ENCODE assay signal across 9 cellular contexts in the genomic region with DNA sequence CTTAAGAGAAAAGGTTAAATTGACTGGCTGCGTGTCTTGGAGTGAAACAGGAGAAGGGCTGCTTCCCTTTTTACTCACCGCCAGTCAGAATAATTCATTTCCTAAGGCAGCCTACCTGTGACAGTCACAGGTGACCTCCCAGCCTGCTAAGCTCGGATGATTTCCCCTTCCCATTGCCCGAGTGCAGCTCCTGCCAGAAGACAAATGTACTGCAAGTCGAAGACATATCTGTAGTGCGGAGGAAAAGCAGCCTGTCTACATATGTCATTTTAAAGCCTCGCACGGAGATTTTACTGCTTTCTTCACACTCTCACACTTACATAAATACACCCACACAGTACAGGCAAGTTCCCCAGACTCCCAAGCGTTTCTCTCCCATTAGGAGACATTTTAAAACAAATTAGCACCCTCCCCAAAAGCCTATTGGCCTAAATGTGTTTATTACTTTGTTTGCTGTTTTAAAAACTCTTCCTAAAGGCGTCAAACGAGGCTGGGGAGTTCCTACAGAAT.
DNase-seq lines count a peak whose midpoint lies in the region; ATAC-seq and TF ChIP-seq lines count a peak whose summit lies in the region.
"Had no signal": no experiment of that assay in that cellular context is flagged by ENCODE, and none has a peak within 500 bp of the region (broad histone marks: within the 10 kb centered on the region; RNA-seq: fewer than 3 reads in every experiment).

No MANE protein-coding gene starts in this region.

- H3K27me3 ChIP-seq in mammary epithelial cell (ENCODE audit: insufficient read depth, low read length) (no peaks in the 10 kb centered on the region), left lung (no peaks in the 10 kb centered on the region), uterus (no peaks in the 10 kb centered on the region)

- dilution Hi-C loops in mammary epithelial cell (cut with HindIII; ENCODE audit: low sequenced_read_pairs), result no loop called here

- 9% methylated on average over 11 of the region's 11 CpGs for WGBS in mammary epithelial cell (ENCODE audit: low coverage, missing lambda C conversion rate)

- ATAC-seq in GM21381 (IDR thresholded peaks at IDR 0.05; ENCODE audit: unreplicated experiment), result peak; percentile 59
- ATAC-seq in HG03565 (IDR thresholded peaks at IDR 0.05; ENCODE audit: unreplicated experiment), result peak; percentile 40
- ATAC-seq in left lung, result peak; percentile 10

- peak overlapping the region; percentile 96 for H3K9ac ChIP-seq in mammary epithelial cell (ENCODE audit: insufficient read depth, low read length)

- peak overlapping the region; percentile 82 for H3K4me2 ChIP-seq in mammary epithelial cell (ENCODE audit: insufficient read depth, low read depth, low read length)

- peaks cover 4% of the 10 kb centered on the region for H3K9me3 ChIP-seq in mammary epithelial cell (replicated peaks; ENCODE audit: insufficient read depth, low read length)
- no peaks in the 10 kb centered on the region for H3K9me3 ChIP-seq in left lung
- no peaks in the 10 kb centered on the region for H3K9me3 ChIP-seq in uterus

- H3K4me1 ChIP-seq in mammary epithelial cell (ENCODE audit: insufficient read depth, low read length) (peaks cover 50% of the 10 kb centered on the region), left lung (peaks cover 25 to 41% of the 10 kb centered on the region in 2 donors), uterus (peaks cover 3 to 5% of the 10 kb centered on the region in 2 donors)

- CTCF ChIA-PET in mammary epithelial cell (lab: Charles Lee; ENCODE audit: low non-redundant PET), result interaction anchor here (0.6 to 0.7 kb wide), 2 partner anchors 664 to 1520 kb away, joined by 3 to 5 read pairs; no protein-coding TSS in a partner anchor

- no peaks in the 10 kb centered on the region for H3K79me2 ChIP-seq in mammary epithelial cell (ENCODE audit: insufficient read depth, low read length)

- no peaks in the 10 kb centered on the region for H4K20me1 ChIP-seq in mammary epithelial cell (ENCODE audit: insufficient read depth, low read length)

- TF ChIP-seq CTCF in mammary epithelial cell (conservative IDR thresholded peaks at IDR 0.05 in 1 of 2, IDR thresholded peaks at IDR 0.05 in 1 of 2; ENCODE audit: extremely low read depth in 1 of 2, insufficient read depth in 1 of 2, low read depth in 1 of 2, low read length in 2 of 2), result peak in 1 of 2 donors; percentile 47
- no peak for TF ChIP-seq CTCF in left lung (IDR thresholded peaks at IDR 0.05)
- no peak for TF ChIP-seq CTCF in uterus (IDR thresholded peaks at IDR 0.05)

- peak overlapping the region; percentile 71 for H2AFZ ChIP-seq in mammary epithelial cell (ENCODE audit: low read depth, low read length)

- TF ChIP-seq POLR2A in uterus (IDR thresholded peaks at IDR 0.05), result no peak

- peak overlapping the region in 2 of 3 experiments; percentile 9 to 32 for H3K4me3 ChIP-seq in mammary epithelial cell (replicated peaks in 1 of 3; ENCODE audit: insufficient read depth in 1 of 3, low read depth in 2 of 3, low read length in 3 of 3)
- H3K4me3 ChIP-seq in left lung, result no peak overlapping the region
- H3K4me3 ChIP-seq in uterus, result peak overlapping the region in 1 of 2 donors; percentile 23

- DNase-seq in DMS53 treated with DMSO at 0.1 percent for 48 hours (lab: John Stamatoyannopoulos, UW; ENCODE audit: unreplicated experiment) (peak; percentile 29), mammary epithelial cell (peak; percentile 65), left lung (no peak), uterus (no peak), OCI-M2 (lab: John Stamatoyannopoulos, UW; ENCODE audit: unreplicated experiment) (no peak)
- no peak for DNase-seq in stimulated activated CD4-positive, alpha-beta T cell treated with anti-CD3 and anti-CD28 coated beads, Interleukin-12 subunit alpha, Interleukin-12 subunit beta, amount 100 ng/mL, for 4 hours

- H3K36me3 ChIP-seq in mammary epithelial cell (ENCODE audit: insufficient read depth, low read length), result no peaks in the 10 kb centered on the region
- H3K36me3 ChIP-seq in left lung, result no peaks in the 10 kb centered on the region
- H3K36me3 ChIP-seq in uterus, result no peaks in the 10 kb centered on the region

- intact Hi-C loops in mammary epithelial cell (cut with micrococcal nuclease) (loop anchor here (1.0 to 10.0 kb wide), 10 partner anchors 135 to 1737 kb away; partner anchors contain the start of gene ZNF608), left lung (cut with DNase I) (no loop called here), uterus (cut with DNase I; ENCODE audit: low total_unique reads) (no loop called here)

- in situ Hi-C loops in mammary epithelial cell (cut with MboI; ENCODE audit: low sequenced_read_pairs in 2 of 2), result loop anchor here in 1 of 2 donors (25.0 kb wide), 1 partner anchor 675 kb away; the partner anchor contains the start of gene ZNF608

- no TSS peak for BruUV-seq in mammary epithelial cell (replicated peaks; lab: Mats Ljungman, UMichigan)

- H3K27ac ChIP-seq in mammary epithelial cell (ENCODE audit: insufficient read depth, low read depth, low read length) (peak overlapping the region; percentile 99), left lung (peak overlapping the region in 1 of 2 donors; percentile 50), uterus (peak overlapping the region; percentile 65 to 73)
- H3K27ac ChIP-seq: HL-60 had no signal

Comparison
In these comparisons a context has a peak if more than half of its experiments do, and no peak if none do; other contexts are left out.
1. DNase-seq: peak in DMS53 treated with DMSO at 0.1 percent for 48 hours (single experiment) and mammary epithelial cell (single experiment); none in left lung (0 of 2), uterus (0 of 2), OCI-M2 (single experiment) and stimulated activated CD4-positive, alpha-beta T cell treated with anti-CD3 and anti-CD28 coated beads, Interleukin-12 subunit alpha, Interleukin-12 subunit beta, amount 100 ng/mL, for 4 hours (single experiment).
2. H3K4me3 ChIP-seq: peak in mammary epithelial cell (2 of 3); none in left lung (0 of 2).
3. Peak in every context shown above with its lines, with median percentiles within 50 percentile points of each other: ATAC-seq.